Comparison of ENCODE assay signal across 20 cellular contexts in the genomic region with DNA sequence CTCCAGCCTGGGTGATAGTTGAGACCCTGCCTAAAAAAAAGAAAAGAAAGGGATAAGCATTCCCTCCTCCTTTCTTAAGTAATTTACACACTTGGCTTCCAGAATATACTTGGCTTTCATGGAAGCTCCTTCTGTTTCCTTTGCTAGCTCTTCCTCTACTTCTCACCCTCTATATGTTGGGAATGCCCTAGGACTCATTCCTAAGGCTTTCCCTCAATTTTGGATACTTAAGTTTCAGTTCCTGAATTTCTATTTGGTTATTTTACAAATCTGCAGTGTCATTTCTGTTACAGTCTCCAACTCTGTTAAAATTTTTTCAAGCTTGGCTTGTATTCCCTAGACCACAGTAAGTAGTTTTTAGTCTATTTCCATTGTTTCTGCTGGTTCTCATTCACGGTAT. TPM values are rescaled to one million over a fixed set of nuclear protein-coding genes. Genes with fewer than 3 reads are reported as not detected.
DNase-seq lines count a peak whose midpoint lies in the region; ATAC-seq and TF ChIP-seq lines count a peak whose summit lies in the region.
"Had no signal": no experiment of that assay in that cellular context is flagged by ENCODE, and none has a peak within 500 bp of the region (broad histone marks: within the 10 kb centered on the region; RNA-seq: fewer than 3 reads in every experiment).

No MANE protein-coding gene starts in this region.

- H3K23ac ChIP-seq in H9 (ENCODE audit: insufficient read length, low read depth, low read length), result no peak overlapping the region

- H3K9me2 ChIP-seq in GM23338 (ENCODE audit: insufficient read depth), result no peaks in the 10 kb centered on the region

- no peaks in the 10 kb centered on the region for H3K23me2 ChIP-seq in H9 (ENCODE audit: insufficient read length, low read depth, low read length, poor library complexity, severe bottlenecking)

- H3K4ac ChIP-seq in H9 (ENCODE audit: low read depth, low read length), result no peak overlapping the region

- H3K4me1 Mint-ChIP-seq in activated CD4-positive, alpha-beta T cell treated with anti-CD3 and anti-CD28 coated beads for 36 hours, result peaks cover 79% of the 10 kb centered on the region
- H3K4me1 Mint-ChIP-seq in GM23338 (peaks cover 40% of the 10 kb centered on the region), H9 (peaks cover 34 to 37% of the 10 kb centered on the region in 2 experiments)

- peaks cover 6% of the 10 kb centered on the region for H3K79me1 ChIP-seq in H9 (ENCODE audit: insufficient read depth, low read depth, low read length, poor library complexity, severe bottlenecking)

- no peak overlapping the region for H2AFZ ChIP-seq in GM23338
- H2AFZ ChIP-seq in H9 (ENCODE audit: low read length), result no peak overlapping the region
- H2AFZ ChIP-seq: GM23248, parathyroid adenoma had no signal

- H3K27ac ChIP-seq in GM23338 (ENCODE audit: low read depth), result peak overlapping the region; percentile 65; the same call in 1 of the 2 replicates
- H3K27ac ChIP-seq in neutrophil, result peak overlapping the region; percentile 85
- H3K27ac ChIP-seq in H9 (ENCODE audit: insufficient read length, low read depth, low read length), result no peak overlapping the region
- H3K27ac ChIP-seq in left lung, result peak overlapping the region in 1 of 2 donors; percentile 53
- H3K27ac ChIP-seq: adrenal gland, GM23248, parathyroid adenoma, tibial nerve, WERI-Rb-1 had no signal

- no peak overlapping the region for H2BK5ac ChIP-seq in H9 (ENCODE audit: insufficient read length, low read length)

- H2BK15ac ChIP-seq in H9 (ENCODE audit: low read depth, low read length), result no peak overlapping the region

- H3F3A ChIP-seq in GM23338 (replicated peaks; ENCODE audit: low read depth), result no peaks in the 10 kb centered on the region

- H3K4me3 Mint-ChIP-seq in activated CD4-positive, alpha-beta T cell treated with anti-CD3 and anti-CD28 coated beads for 36 hours, result no peak overlapping the region
- no peak overlapping the region for H3K4me3 Mint-ChIP-seq in GM23338
- H3K4me3 Mint-ChIP-seq in H9, result no peak overlapping the region
- H3K4me3 Mint-ChIP-seq: endodermal cell had no signal

- H3K14ac ChIP-seq in H9 (ENCODE audit: insufficient read depth, low read length), result no peak overlapping the region

- no peak overlapping the region for H4K8ac ChIP-seq in H9 (replicated peaks; ENCODE audit: insufficient read length, low read depth, low read length)

- POLR2A ChIA-PET in activated CD4-positive, alpha-beta T cell treated with anti-CD3 and anti-CD28 coated beads for 36 hours (lab: Charles Lee), result interaction anchor here (0.6 to 1.2 kb wide), 2 partner anchors 9 to 64 kb away, joined by 3 read pairs; no protein-coding TSS in a partner anchor

- H4K5ac ChIP-seq in H9 (ENCODE audit: insufficient read length, low read depth, low read length), result no peak overlapping the region

- H3K36me3 ChIP-seq in GM23338 (ENCODE audit: insufficient read depth), result no peaks in the 10 kb centered on the region
- H3K36me3 ChIP-seq in neutrophil, result no peaks in the 10 kb centered on the region
- no peaks in the 10 kb centered on the region for H3K36me3 ChIP-seq in left lung
- H3K36me3 ChIP-seq: adrenal gland, tibial nerve had no signal

- intact Hi-C loops in activated CD4-positive, alpha-beta T cell treated with anti-CD3 and anti-CD28 coated beads for 36 hours (cut with DNase I, micrococcal nuclease), result loop anchor here (1.0 to 2.0 kb wide), 2 partner anchors 22 to 43 kb away; no protein-coding TSS in a partner anchor
- intact Hi-C loops in left colon (cut with DNase I, micrococcal nuclease), result no loop called here
- intact Hi-C loops in left lung (cut with DNase I), result no loop called here

- DNase-seq in activated CD4-positive, alpha-beta T cell treated with anti-CD3 and anti-CD28 coated beads for 36 hours, result no peak
- no peak for DNase-seq in activated CD4-positive, alpha-beta T cell treated with anti-CD3 and anti-CD28 coated beads for 1 hour
- DNase-seq in GM23338 (ENCODE audit: low spot score), result no peak
- DNase-seq in activated naive CD4-positive, alpha-beta T cell treated with anti-CD3 and anti-CD28 coated beads, Interleukin-2, amount 50 U/mL, for 72 hours (ENCODE audit: low spot score in 2 of 2), result no peak
- no peak for DNase-seq in left colon
- DNase-seq in H9, result no peak
- DNase-seq in left lung, result no peak
- DNase-seq: activated CD8-positive, alpha-beta memory T cell treated with anti-CD3 and anti-CD28 coated beads, Interleukin-2, amount 50 U/mL, for 4 hours; adrenal gland; central memory CD4-positive, alpha-beta T cell; endodermal cell; GM23248; NCI-H1105; RPMI8226; stimulated activated CD4-positive, alpha-beta T cell treated with anti-CD3 and anti-CD28 coated beads, Interleukin-4, amount 100 ng/mL, for 4 hours; SW 1271; WERI-Rb-1 had no signal

- H3K9me3 Mint-ChIP-seq in activated CD4-positive, alpha-beta T cell treated with anti-CD3 and anti-CD28 coated beads for 36 hours (ENCODE audit: low read depth), result no peaks in the 10 kb centered on the region
- no peaks in the 10 kb centered on the region for H3K9me3 Mint-ChIP-seq in GM23338
- no peaks in the 10 kb centered on the region for H3K9me3 Mint-ChIP-seq in activated naive CD4-positive, alpha-beta T cell treated with anti-CD3 and anti-CD28 coated beads, Interleukin-2, amount 50 U/mL, for 72 hours
- no peaks in the 10 kb centered on the region for H3K9me3 Mint-ChIP-seq in H9
- H3K9me3 Mint-ChIP-seq: endodermal cell had no signal

- H2BK120ac ChIP-seq in H9 (ENCODE audit: low read depth, low read length, poor library complexity, severe bottlenecking), result no peak overlapping the region

- peak overlapping the region; percentile 70 for H3K27ac Mint-ChIP-seq in activated CD4-positive, alpha-beta T cell treated with anti-CD3 and anti-CD28 coated beads for 36 hours
- H3K27ac Mint-ChIP-seq in GM23338, result peak overlapping the region; percentile 58
- H3K27ac Mint-ChIP-seq in activated naive CD4-positive, alpha-beta T cell treated with anti-CD3 and anti-CD28 coated beads, Interleukin-2, amount 50 U/mL, for 72 hours, result peak overlapping the region; percentile 75 to 83
- H3K27ac Mint-ChIP-seq in H9, result peak overlapping the region in 1 of 3 experiments; percentile 89; a peak in 2 of 7 replicates

- H3K36me3 Mint-ChIP-seq in activated CD4-positive, alpha-beta T cell treated with anti-CD3 and anti-CD28 coated beads for 36 hours (ENCODE audit: low read depth), result peaks cover 32% of the 10 kb centered on the region
- H3K36me3 Mint-ChIP-seq in GM23338 (ENCODE audit: low read depth), result peaks cover 2% of the 10 kb centered on the region
- peaks cover 0 to 13% of the 10 kb centered on the region in 2 donors for H3K36me3 Mint-ChIP-seq in activated naive CD4-positive, alpha-beta T cell treated with anti-CD3 and anti-CD28 coated beads, Interleukin-2, amount 50 U/mL, for 72 hours
- H3K36me3 Mint-ChIP-seq in H9 (ENCODE audit: insufficient read depth in 1 of 3, low read depth in 3 of 3), result no peaks in the 10 kb centered on the region; a peak in 3 of 7 replicates

- no peak overlapping the region for H2BK12ac ChIP-seq in H9 (ENCODE audit: insufficient read length, low read depth, low read length)

- H3K27me3 ChIP-seq in GM23338 (ENCODE audit: insufficient read depth) (no peaks in the 10 kb centered on the region), neutrophil (no peaks in the 10 kb centered on the region), H9 (ENCODE audit: insufficient read depth, low read length) (no peaks in the 10 kb centered on the region), left lung (no peaks in the 10 kb centered on the region)
- H3K27me3 ChIP-seq: adrenal gland, tibial nerve had no signal

- no peaks in the 10 kb centered on the region for H3K27me3 Mint-ChIP-seq in activated CD4-positive, alpha-beta T cell treated with anti-CD3 and anti-CD28 coated beads for 36 hours
- H3K27me3 Mint-ChIP-seq in GM23338 (ENCODE audit: insufficient read depth, low read depth, poor library complexity) (no peaks in the 10 kb centered on the region), H9 (ENCODE audit: low read depth) (no peaks in the 10 kb centered on the region)

- H3K9me3 ChIP-seq in neutrophil, result no peaks in the 10 kb centered on the region
- H3K9me3 ChIP-seq in H9 (ENCODE audit: control insufficient read depth, low read depth, low read length), result no peaks in the 10 kb centered on the region
- no peaks in the 10 kb centered on the region for H3K9me3 ChIP-seq in left lung
- H3K9me3 ChIP-seq: adrenal gland, tibial nerve had no signal

- H4K20me1 ChIP-seq in GM23338 (replicated peaks; ENCODE audit: insufficient read depth), result peaks cover 64% of the 10 kb centered on the region
- H4K20me1 ChIP-seq in H9 (ENCODE audit: control insufficient read depth, insufficient read depth, insufficient read length), result no peaks in the 10 kb centered on the region

- TF ChIP-seq CTCF in GM23338 (conservative IDR thresholded peaks at IDR 0.05; ENCODE audit: low read depth in 2 of 2), result no peak
- no peak for TF ChIP-seq CTCF in neutrophil (IDR thresholded peaks at IDR 0.05)
- no peak for TF ChIP-seq CTCF in H9 (conservative IDR thresholded peaks at IDR 0.05)
- TF ChIP-seq CTCF in left lung (IDR thresholded peaks at IDR 0.05), result no peak

- H3K4me1 ChIP-seq in GM23338 (ENCODE audit: insufficient read depth) (peaks cover 37% of the 10 kb centered on the region), neutrophil (ENCODE audit: control insufficient read depth in 1 of 2, insufficient read depth in 1 of 2, low read depth in 1 of 2, low read length in 1 of 2) (peaks cover 66 to 67% of the 10 kb centered on the region in 2 experiments), H9 (ENCODE audit: insufficient read depth, low read length) (peaks cover 4% of the 10 kb centered on the region; the same call in 1 of the 2 replicates), left lung (peaks cover 4 to 82% of the 10 kb centered on the region in 2 donors)

- no peak overlapping the region for H3K56ac ChIP-seq in H9 (ENCODE audit: insufficient read length, low read depth, low read length)

- CTCF ChIA-PET in activated CD4-positive, alpha-beta T cell treated with anti-CD3 and anti-CD28 coated beads for 36 hours (lab: Charles Lee), result interaction anchor here (1.0 kb wide), 1 partner anchor 29 kb away, joined by 3 read pairs; no protein-coding TSS in a partner anchor

- no peak overlapping the region for H2BK20ac ChIP-seq in H9 (ENCODE audit: low read depth, low read length, poor library complexity, severe bottlenecking)

- WGBS in H9 (ENCODE audit: extremely low coverage, insufficient read length, low lambda C conversion rate), result no CpG with 5 or more reads among the region's 1 CpG

- no peak overlapping the region for H3K18ac ChIP-seq in H9 (ENCODE audit: insufficient read length, low read depth, low read length)

- H3K9ac ChIP-seq in H9 (ENCODE audit: extremely low read depth, insufficient read length, low read length), result no peak overlapping the region
- H3K9ac ChIP-seq: GM23248, parathyroid adenoma had no signal

- H2AK5ac ChIP-seq in H9 (ENCODE audit: insufficient read length, low read length), result no peak overlapping the region

- H3T11ph ChIP-seq in H9 (ENCODE audit: low read length), result no peak overlapping the region

- H3K79me2 ChIP-seq in GM23338 (replicated peaks; ENCODE audit: insufficient read depth) (peaks cover 100% of the 10 kb centered on the region), H9 (ENCODE audit: insufficient read depth, low read length) (peaks cover 36% of the 10 kb centered on the region; the same call in 1 of the 2 replicates)

- ATAC-seq in activated CD4-positive, alpha-beta T cell treated with anti-CD3 and anti-CD28 coated beads for 36 hours, result no peak
- ATAC-seq in GM23338 (no peak), left colon (no peak), left lung (no peak)
- no peak for ATAC-seq in activated naive CD4-positive, alpha-beta T cell treated with anti-CD3 and anti-CD28 coated beads, Interleukin-2, amount 50 U/mL, for 72 hours

- H4K91ac ChIP-seq in H9 (ENCODE audit: insufficient read length, low read depth, low read length), result no peak overlapping the region

- H3K4me2 ChIP-seq in GM23338 (no peak overlapping the region), H9 (ENCODE audit: insufficient read depth, insufficient read length, low read length) (no peak overlapping the region)

- no peak overlapping the region for H3K4me3 ChIP-seq in GM23338
- peak overlapping the region in 1 of 2 experiments; percentile 12 for H3K4me3 ChIP-seq in neutrophil (ENCODE audit: low read depth in 1 of 2, low read length in 1 of 2)
- no peak overlapping the region for H3K4me3 ChIP-seq in left lung
- H3K4me3 ChIP-seq: adrenal gland, GM23248, tibial nerve had no signal

RNA-seq across cellular contexts. Expression of gene SP3, which starts 23.6 kb away (rescaled TPM):
- 10 to 100 TPM; 83.8 to 91.4 TPM for total RNA-seq in activated CD4-positive, alpha-beta T cell treated with anti-CD3 and anti-CD28 coated beads for 36 hours
- 96.9 and 110 TPM in 2 replicates for total RNA-seq in GM23338 (2014; rRNA removed; shearing (Covaris generic))
- polyA plus RNA-seq in GM23338 (2016; fragmentation: Nextera tagmentation; extraction: Ambion mirVana), result 21.9 and 24.1 TPM in 2 replicates
- 100 to 1,000 TPM in 1 of 2 donors, 10 to 100 TPM in 1; 79.1 to 161 TPM for total RNA-seq in activated naive CD4-positive, alpha-beta T cell treated with anti-CD3 and anti-CD28 coated beads, Interleukin-2, amount 50 U/mL, for 72 hours
- total RNA-seq in left colon (10 to 100 TPM; 67.8 to 92.6 TPM), H9 (2021) (86.3 and 87.6 TPM in 2 replicates), left lung (10 to 100 TPM; 69.0 to 84.3 TPM)

Comparison
In these comparisons a context has a peak if more than half of its experiments do, and no peak if none do; other contexts are left out.
1. intact Hi-C loops: an anchor here in activated CD4-positive, alpha-beta T cell treated with anti-CD3 and anti-CD28 coated beads for 36 hours (1.0 to 2.0 kb wide); none called in left colon and left lung.